ENCODE assay signal across 1 cellular context in the genomic region with DNA sequence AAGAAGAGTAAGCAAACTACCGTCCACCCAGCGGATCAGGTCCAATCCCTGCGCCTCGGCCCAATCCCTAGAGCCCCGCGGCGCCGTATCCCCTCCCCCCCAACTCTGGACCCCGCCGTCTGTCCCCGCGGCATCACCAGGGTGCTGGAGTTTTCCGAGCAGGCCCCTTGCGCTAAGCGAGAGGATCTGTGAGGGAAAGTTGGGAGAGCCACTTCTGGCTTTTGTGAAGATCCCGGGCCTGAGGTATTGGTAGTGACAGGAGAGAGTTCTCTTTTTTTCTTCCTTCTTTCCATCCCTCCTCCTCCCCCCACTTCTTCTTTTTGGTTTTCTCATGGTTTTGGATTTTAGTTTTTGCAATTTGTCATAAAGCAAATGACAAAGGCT.
TF ChIP-seq lines count a peak whose summit lies in the region.

No MANE protein-coding gene starts in this region.

TF ChIP-seq in neural cell, 6 proteins besides CTCF, POLR2A, EP300 and RAD21:
- no peak for TF ChIP-seq EZH2 (IDR thresholded peaks at IDR 0.05; ENCODE audit: borderline replicate concordance, insufficient read depth, low read length, poor library complexity, severe bottlenecking)
- TF ChIP-seq TAF1 (IDR thresholded peaks at IDR 0.05; ENCODE audit: low read depth) = no peak
- TF ChIP-seq, protein P1, sequence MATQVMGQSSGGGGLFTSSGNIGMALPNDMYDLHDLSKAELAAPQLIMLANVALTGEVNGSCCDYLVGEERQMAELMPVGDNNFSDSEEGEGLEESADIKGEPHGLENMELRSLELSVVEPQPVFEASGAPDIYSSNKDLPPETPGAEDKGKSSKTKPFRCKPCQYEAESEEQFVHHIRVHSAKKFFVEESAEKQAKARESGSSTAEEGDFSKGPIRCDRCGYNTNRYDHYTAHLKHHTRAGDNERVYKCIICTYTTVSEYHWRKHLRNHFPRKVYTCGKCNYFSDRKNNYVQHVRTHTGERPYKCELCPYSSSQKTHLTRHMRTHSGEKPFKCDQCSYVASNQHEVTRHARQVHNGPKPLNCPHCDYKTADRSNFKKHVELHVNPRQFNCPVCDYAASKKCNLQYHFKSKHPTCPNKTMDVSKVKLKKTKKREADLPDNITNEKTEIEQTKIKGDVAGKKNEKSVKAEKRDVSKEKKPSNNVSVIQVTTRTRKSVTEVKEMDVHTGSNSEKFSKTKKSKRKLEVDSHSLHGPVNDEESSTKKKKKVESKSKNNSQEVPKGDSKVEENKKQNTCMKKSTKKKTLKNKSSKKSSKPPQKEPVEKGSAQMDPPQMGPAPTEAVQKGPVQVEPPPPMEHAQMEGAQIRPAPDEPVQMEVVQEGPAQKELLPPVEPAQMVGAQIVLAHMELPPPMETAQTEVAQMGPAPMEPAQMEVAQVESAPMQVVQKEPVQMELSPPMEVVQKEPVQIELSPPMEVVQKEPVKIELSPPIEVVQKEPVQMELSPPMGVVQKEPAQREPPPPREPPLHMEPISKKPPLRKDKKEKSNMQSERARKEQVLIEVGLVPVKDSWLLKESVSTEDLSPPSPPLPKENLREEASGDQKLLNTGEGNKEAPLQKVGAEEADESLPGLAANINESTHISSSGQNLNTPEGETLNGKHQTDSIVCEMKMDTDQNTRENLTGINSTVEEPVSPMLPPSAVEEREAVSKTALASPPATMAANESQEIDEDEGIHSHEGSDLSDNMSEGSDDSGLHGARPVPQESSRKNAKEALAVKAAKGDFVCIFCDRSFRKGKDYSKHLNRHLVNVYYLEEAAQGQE (IDR thresholded peaks at IDR 0.05; ENCODE audit: borderline replicate concordance) = no peak
- TF ChIP-seq POLR2AphosphoS5 (IDR thresholded peaks at IDR 0.05) = no peak
- no peak for TF ChIP-seq SMC3 (conservative IDR thresholded peaks at IDR 0.05; ENCODE audit: poor library complexity)
- TF ChIP-seq MXI1 (conservative IDR thresholded peaks at IDR 0.05; ENCODE audit: poor library complexity, severe bottlenecking) = no peak
